Comparison of ENCODE assay signal across 2 cellular contexts in the genomic region with DNA sequence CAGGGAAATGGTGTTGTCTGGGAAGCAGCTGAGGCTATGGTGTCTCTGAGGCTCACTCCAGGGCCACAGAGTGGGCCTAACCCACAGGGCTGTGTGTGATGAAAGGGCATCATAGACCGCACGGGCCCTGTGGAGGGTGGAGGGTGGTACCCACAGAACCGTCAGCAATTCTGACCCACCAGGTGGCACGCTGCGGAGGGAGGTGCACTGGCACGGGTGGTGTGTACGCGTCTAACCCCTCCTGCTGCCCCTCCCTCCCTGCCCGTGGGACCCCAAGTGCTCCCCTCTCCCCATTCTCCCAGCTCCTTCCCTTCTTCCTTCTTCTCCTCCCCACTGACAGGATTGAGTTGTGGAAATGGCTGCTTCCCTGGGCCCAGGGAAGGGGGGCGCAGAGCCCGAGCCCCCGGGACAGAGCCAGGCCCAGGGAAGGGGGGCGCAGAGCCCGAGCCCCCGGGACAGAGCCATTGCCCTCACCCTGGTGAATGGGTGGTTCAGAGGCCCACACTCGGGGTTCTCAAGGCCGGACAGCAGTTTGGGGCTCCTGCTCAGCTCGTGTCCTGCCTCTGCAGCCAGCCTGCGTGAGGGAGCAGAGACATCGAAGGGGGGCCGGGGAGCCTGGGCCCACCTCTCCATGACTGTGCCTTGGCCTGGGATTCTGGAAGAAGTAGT.
TF ChIP-seq lines count a peak whose summit lies in the region.

No MANE protein-coding gene starts in this region.

TF ChIP-seq in IMR-90, 13 proteins besides CTCF, POLR2A, EP300 and RAD21:
- TF ChIP-seq RCOR1 (IDR thresholded peaks at IDR 0.05; ENCODE audit: insufficient replicate concordance, low read length) (no peak), NFE2L2 (IDR thresholded peaks at IDR 0.05; ENCODE audit: low read depth, low read length) (no peak), USF2 (IDR thresholded peaks at IDR 0.05; ENCODE audit: low read depth, low read length) (no peak), MXI1 (IDR thresholded peaks at IDR 0.05; ENCODE audit: borderline replicate concordance, low read depth, low read length) (no peak), BHLHE40 (IDR thresholded peaks at IDR 0.05; ENCODE audit: low read depth, low read length) (no peak), SMC3 (IDR thresholded peaks at IDR 0.05; ENCODE audit: low read depth, low read length) (no peak), ELK1 (IDR thresholded peaks at IDR 0.05; ENCODE audit: borderline replicate concordance, low read depth, low read length) (no peak), MAZ (IDR thresholded peaks at IDR 0.05; ENCODE audit: borderline replicate concordance, low read depth, low read length) (no peak), FOS (IDR thresholded peaks at IDR 0.05; ENCODE audit: low read depth, low read length) (no peak), CHD1 (IDR thresholded peaks at IDR 0.05; ENCODE audit: low read depth, low read length) (no peak), RFX5 (IDR thresholded peaks at IDR 0.05; ENCODE audit: low read depth, low read length) (no peak)
TF ChIP-seq in IMR-90: peak in this region for 0.

TF ChIP-seq in GM12891, 5 proteins besides CTCF, POLR2A, EP300 and RAD21:
- no peak for TF ChIP-seq POLR2AphosphoS5 (IDR thresholded peaks at IDR 0.05; ENCODE audit: low read depth, low read length)
- TF ChIP-seq PAX5 (IDR thresholded peaks at IDR 0.05; ENCODE audit: insufficient read depth, low read length, severe bottlenecking): no peak
- TF ChIP-seq TAF1 (IDR thresholded peaks at IDR 0.05; ENCODE audit: low read depth, low read length): no peak
- TF ChIP-seq POU2F2 (IDR thresholded peaks at IDR 0.05; ENCODE audit: low read depth, low read length): no peak
- TF ChIP-seq SPI1 (IDR thresholded peaks at IDR 0.05; ENCODE audit: low read depth, low read length): no peak
TF ChIP-seq in GM12891: peak in this region for 0.
